In the genomic region with DNA sequence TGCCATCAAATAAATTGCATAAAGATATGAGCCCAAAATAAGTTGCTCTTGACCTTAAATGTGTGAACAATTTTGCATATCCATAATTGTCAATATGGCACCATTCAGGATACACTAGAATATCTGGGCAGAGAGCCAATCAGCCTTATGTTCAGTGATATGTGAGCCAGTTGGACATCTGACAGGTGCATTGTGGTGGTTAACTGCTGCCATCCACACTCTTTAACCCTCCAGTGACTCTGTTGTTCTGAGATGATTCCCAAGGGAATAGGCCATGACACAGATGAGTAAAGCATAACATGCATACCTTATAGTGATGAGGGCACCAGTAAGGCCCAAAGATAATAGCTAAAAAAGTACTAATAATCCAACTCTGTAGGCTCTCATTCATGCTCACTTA, we compare ENCODE assay signal across 15 cellular contexts.
A peak's percentile ranks its signal among the peaks of the same experiment; 100 is the strongest.
DNase-seq lines count a peak whose midpoint lies in the region; ATAC-seq and TF ChIP-seq lines count a peak whose summit lies in the region.
"Had no signal": no experiment of that assay in that cellular context is flagged by ENCODE, and none has a peak within 500 bp of the region (broad histone marks: within the 10 kb centered on the region; RNA-seq: fewer than 3 reads in every experiment).

No MANE protein-coding gene starts in this region.

- no peak for TF ChIP-seq CTCF in natural killer cell (IDR thresholded peaks at IDR 0.05)
- no peak for TF ChIP-seq CTCF in GM20000 (IDR thresholded peaks at IDR 0.05; ENCODE audit: extremely low read depth, missing control alignments)

- no peak overlapping the region for H3K4me3 Mint-ChIP-seq in natural killer cell
- H3K4me3 Mint-ChIP-seq: activated CD4-positive, alpha-beta T cell treated with anti-CD3 and anti-CD28 coated beads, Interleukin-2, amount 10 ng/mL, durations not matched to agents 24 days and 14 days; T-helper 2 cell treated with Interferon-gamma antibody and Interleukin-4, amounts not matched to agents 5 μg/mL and 100 μg/mL, for 36 hours had no signal

- ATAC-seq in natural killer cell, result no peak
- ATAC-seq: A549, mucosa of descending colon, Right ventricle myocardium inferior had no signal

- intact Hi-C loops in natural killer cell (cut with micrococcal nuclease), result no loop called here

- H3K9me3 Mint-ChIP-seq in natural killer cell, result peaks cover 11 to 12% of the 10 kb centered on the region in 2 donors
- H3K9me3 Mint-ChIP-seq: activated CD4-positive, alpha-beta T cell treated with anti-CD3 and anti-CD28 coated beads, Interleukin-2, amount 10 ng/mL, durations not matched to agents 24 days and 14 days had no signal

- no peaks in the 10 kb centered on the region for H3K36me3 Mint-ChIP-seq in natural killer cell

- no peaks in the 10 kb centered on the region for H3K27me3 Mint-ChIP-seq in natural killer cell (ENCODE audit: low read depth in 2 of 2)
- H3K27me3 Mint-ChIP-seq: activated CD4-positive, alpha-beta T cell treated with anti-CD3 and anti-CD28 coated beads, Interleukin-2, amount 10 ng/mL, durations not matched to agents 24 days and 14 days had no signal

- H3K4me1 Mint-ChIP-seq in natural killer cell, result no peaks in the 10 kb centered on the region
- H3K4me1 Mint-ChIP-seq: activated CD4-positive, alpha-beta T cell treated with anti-CD3 and anti-CD28 coated beads, Interleukin-2, amount 10 ng/mL, durations not matched to agents 24 days and 14 days had no signal

- DNase-seq in A172 (ENCODE audit: low spot score) (peak; percentile 3), LHCN-M2 (ENCODE audit: low read depth) (peak; percentile 93), NCI-H2107 treated with DMSO at 0.1 percent for 48 hours (lab: John Stamatoyannopoulos, UW; ENCODE audit: unreplicated experiment) (peak; percentile 88), SHP77 treated with DMSO at 0.1 percent for 48 hours (lab: John Stamatoyannopoulos, UW) (peak; percentile 53), OCI-M1 (lab: John Stamatoyannopoulos, UW) (no peak), natural killer cell (no peak), GM20000 (ENCODE audit: low spot score) (no peak), NCI-H774 (lab: John Stamatoyannopoulos, UW) (no peak)
- DNase-seq: activated CD4-positive, alpha-beta T cell treated with anti-CD3 and anti-CD28 coated beads, Interleukin-2, amount 10 ng/mL, durations not matched to agents 24 days and 14 days; Caco-2; mucosa of descending colon; trophoblast cell had no signal

- H3K27ac Mint-ChIP-seq in natural killer cell, result no peak overlapping the region
- H3K27ac Mint-ChIP-seq: activated CD4-positive, alpha-beta T cell treated with anti-CD3 and anti-CD28 coated beads, Interleukin-2, amount 10 ng/mL, durations not matched to agents 24 days and 14 days; T-helper 2 cell treated with Interferon-gamma antibody and Interleukin-4, amounts not matched to agents 5 μg/mL and 100 μg/mL, for 36 hours had no signal

Comparison
In these comparisons a context has a peak if more than half of its experiments do, and no peak if none do; other contexts are left out.
1. DNase-seq: peak in A172 (single experiment), LHCN-M2 (single experiment), NCI-H2107 treated with DMSO at 0.1 percent for 48 hours (single experiment) and SHP77 treated with DMSO at 0.1 percent for 48 hours (single experiment); none in OCI-M1 (single experiment), natural killer cell (single experiment), GM20000 (single experiment) and NCI-H774 (single experiment).